6 cellular contexts compared by ENCODE assay signal in the genomic region with DNA sequence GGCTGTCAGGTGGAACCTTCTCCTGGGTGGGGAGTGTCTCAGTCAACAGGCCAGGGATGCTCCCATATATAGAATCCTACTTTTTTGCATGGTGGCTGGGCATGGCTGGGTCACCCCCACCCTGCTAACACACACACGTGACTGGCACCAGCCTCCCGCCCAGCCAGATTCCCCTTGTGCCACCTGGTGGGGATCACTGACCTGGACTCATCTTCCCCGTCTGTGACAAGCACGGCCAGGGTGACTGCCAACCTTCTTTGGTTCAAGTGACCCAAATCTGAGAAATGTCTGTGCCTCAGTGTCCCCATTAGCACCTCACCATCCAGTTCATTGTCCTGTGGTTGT.
DNase-seq lines count a peak whose midpoint lies in the region; ATAC-seq and TF ChIP-seq lines count a peak whose summit lies in the region.

No MANE protein-coding gene starts in this region.

- no peaks in the 10 kb centered on the region for H3K36me3 ChIP-seq in neutrophil

- H3K4me3 ChIP-seq in cardiac fibroblast (replicated peaks in 1 of 2; ENCODE audit: low read depth in 2 of 2, low read length in 2 of 2), result peak overlapping the region; percentile 76 to 80
- H3K4me3 ChIP-seq in neutrophil (ENCODE audit: low read depth in 1 of 2, low read length in 1 of 2), result peak overlapping the region; percentile 71 to 77

- peaks cover 12% of the 10 kb centered on the region for H3K27me3 ChIP-seq in neutrophil

- H3K9me3 ChIP-seq in neutrophil, result no peaks in the 10 kb centered on the region

- peak overlapping the region; percentile 58 for H3K27ac ChIP-seq in neutrophil

- TF ChIP-seq CTCF in cardiac fibroblast (IDR thresholded peaks at IDR 0.05; ENCODE audit: low read depth, low read length) (no peak), neutrophil (IDR thresholded peaks at IDR 0.05) (no peak)

- ATAC-seq in GM21381 (IDR thresholded peaks at IDR 0.05; ENCODE audit: unreplicated experiment), result no peak

- H3K4me1 ChIP-seq in neutrophil (ENCODE audit: control insufficient read depth in 1 of 2, insufficient read depth in 1 of 2, low read depth in 1 of 2, low read length in 1 of 2), result peaks cover 59 to 66% of the 10 kb centered on the region in 2 experiments

- DNase-seq in NCI-H2227 (lab: John Stamatoyannopoulos, UW; ENCODE audit: unreplicated experiment), result peak; percentile 25
- DNase-seq in NCI-H2227 treated with DMSO at 0.1 percent for 48 hours (lab: John Stamatoyannopoulos, UW), result no peak
- no peak for DNase-seq in cardiac fibroblast (ENCODE audit: low read depth in 2 of 2)
- no peak for DNase-seq in NOMO-1 treated with DMSO at 0.1 percent for 48 hours (lab: John Stamatoyannopoulos, UW; ENCODE audit: unreplicated experiment)
